ENCODE assay signal across 11 cellular contexts in genomic region chr3:53677406-53677805, GRCh38.
DNase-seq lines count a peak whose midpoint lies in the region; ATAC-seq, FAIRE-seq and TF ChIP-seq lines count a peak whose summit lies in the region.
"Had no signal": no experiment of that assay in that cellular context is flagged by ENCODE, and none has a peak within 500 bp of the region (broad histone marks: within the 10 kb centered on the region; RNA-seq: fewer than 3 reads in every experiment).

No MANE protein-coding gene starts in this region.

- CTCF ChIA-PET in A549 (lab: Yijun Ruan, JAX) (interaction anchor here (2.1 kb wide), 1 partner anchor 10 kb away, joined by 7 read pairs; no protein-coding TSS in a partner anchor), GM10248 (lab: Yijun Ruan, JAX) (interaction anchor here (0.9 to 1.3 kb wide), 2 partner anchors 10 to 12 kb away, joined by 3 to 6 read pairs; no protein-coding TSS in a partner anchor), SK-N-SH (lab: Yijun Ruan, JAX) (interaction anchor here (0.6 to 6.0 kb wide), 8 partner anchors 8 to 302 kb away, joined by 3 to 70 read pairs (median 5); no protein-coding TSS in a partner anchor), A673 (lab: Charles Lee) (no interaction called here)

- dilution Hi-C loops in keratinocyte (cut with MboI; ENCODE audit: extremely low pct_ligation_motif_present, low sequenced_read_pairs): no loop called here

- 36% methylated on average over 4 of the region's 4 CpGs for WGBS in A549 (ENCODE audit: missing lambda C conversion rate)
- WGBS in SK-N-SH (ENCODE audit: low lambda C conversion rate): 55% methylated on average over 4 of the region's 4 CpGs

- TF ChIP-seq EP300 in A549 (IDR thresholded peaks at IDR 0.05) (no peak), SK-N-SH (IDR thresholded peaks at IDR 0.05; ENCODE audit: borderline replicate concordance in 1 of 2, low read depth in 1 of 2, low read length in 1 of 2) (no peak)

- H3K27ac ChIP-seq in A549 (no peak overlapping the region), SK-N-SH (ENCODE audit: low read depth in 2 of 2, low read length in 1 of 2) (no peak overlapping the region), keratinocyte (ENCODE audit: control insufficient read depth, insufficient read depth, low read length) (no peak overlapping the region), A673 (ENCODE audit: low read depth, low read length, poor library complexity, severe bottlenecking) (no peak overlapping the region)
- H3K27ac ChIP-seq: skin epidermis had no signal

- POLR2A ChIA-PET in A549 (lab: Yijun Ruan, JAX) (no interaction called here), GM10248 (lab: Yijun Ruan, JAX) (no interaction called here), SK-N-SH (lab: Yijun Ruan, JAX) (no interaction called here), A673 (lab: Charles Lee; ENCODE audit: low non-redundant PET) (no interaction called here)

- peak; percentile 19; the same call in 2 of the 3 replicates for TF ChIP-seq CTCF in A549 (IDR thresholded peaks at IDR 0.05)
- TF ChIP-seq CTCF in GM10248 (IDR thresholded peaks at IDR 0.05; ENCODE audit: control extremely low read depth, extremely low read depth, low read depth, missing control alignments): peak; percentile 20
- peak; percentile 33; the same call in 1 of the 2 replicates for TF ChIP-seq CTCF in SK-N-SH (IDR thresholded peaks at IDR 0.05)
- TF ChIP-seq CTCF in keratinocyte (optimal IDR thresholded peaks at IDR 0.05 in 1 of 3, IDR thresholded peaks at IDR 0.05 in 1 of 3, conservative IDR thresholded peaks at IDR 0.05 in 1 of 3; ENCODE audit: extremely low read depth in 1 of 3, insufficient read depth in 2 of 3, low read length in 3 of 3): peak in 2 of 3 experiments; percentile 21 to 36
- no peak for TF ChIP-seq CTCF in A673 (conservative IDR thresholded peaks at IDR 0.05; ENCODE audit: low read depth, low read length)

- H3F3A ChIP-seq in SK-N-SH (replicated peaks; ENCODE audit: insufficient read depth): no peaks in the 10 kb centered on the region

- H3K79me2 ChIP-seq in SK-N-SH (ENCODE audit: insufficient read depth): no peaks in the 10 kb centered on the region
- no peaks in the 10 kb centered on the region for H3K79me2 ChIP-seq in keratinocyte (ENCODE audit: control insufficient read depth, insufficient read depth, low read length)

- H3K4me1 ChIP-seq in A549 (no peaks in the 10 kb centered on the region), SK-N-SH (ENCODE audit: control insufficient read depth in 1 of 2, insufficient read depth in 2 of 2, low read depth in 1 of 2, low read length in 1 of 2) (peaks cover 0 to 41% of the 10 kb centered on the region in 2 experiments; a peak in 2 of 4 replicates), keratinocyte (ENCODE audit: control insufficient read depth, extremely low read depth, insufficient read depth, low read length) (no peaks in the 10 kb centered on the region), A673 (ENCODE audit: insufficient read depth, low read length, poor library complexity, severe bottlenecking) (no peaks in the 10 kb centered on the region)

- H3K4me3 ChIP-seq in A549 (no peak overlapping the region), SK-N-SH (ENCODE audit: low read depth in 2 of 2, low read length in 1 of 2) (no peak overlapping the region), keratinocyte (ENCODE audit: control insufficient read depth in 2 of 3, extremely low read depth in 1 of 3, insufficient read depth in 2 of 3, low read depth in 1 of 3, low read length in 3 of 3) (no peak overlapping the region), A673 (ENCODE audit: low read depth, low read length, poor library complexity, severe bottlenecking) (no peak overlapping the region)
- H3K4me3 ChIP-seq: skin epidermis had no signal

- intact Hi-C loops in A673 (cut with micrococcal nuclease; ENCODE audit: unreplicated experiment): no loop called here

- no peak overlapping the region for H3K4me2 ChIP-seq in A549
- no peak overlapping the region for H3K4me2 ChIP-seq in SK-N-SH
- H3K4me2 ChIP-seq in keratinocyte (ENCODE audit: control insufficient read depth, extremely low read depth, insufficient read depth, low read depth, low read length): no peak overlapping the region

- no peak for TF ChIP-seq POLR2A in A549 (IDR thresholded peaks at IDR 0.05; ENCODE audit: low read length)

- no TSS peak for BruUV-seq in A673 (replicated peaks; lab: Mats Ljungman, UMichigan)

- DNase-seq in A549 (ENCODE audit: low read depth in 1 of 2, low spot score in 1 of 2) (no peak), GM10248 (ENCODE audit: extremely low spot score) (no peak), SK-N-SH (peak; percentile 40), keratinocyte (ENCODE audit: low read depth, low spot score) (no peak), KG1 (lab: John Stamatoyannopoulos, UW) (no peak), HuH-7 (ENCODE audit: low spot score) (no peak), A673 (ENCODE audit: low spot score) (no peak)
- no peak for DNase-seq in activated naive CD4-positive, alpha-beta T cell treated with Interleukin-2 at 50 U/mL for 16 hours
- DNase-seq: effector CD4-positive, alpha-beta T cell; islet precursor cell had no signal

- no peaks in the 10 kb centered on the region for H3K9me1 ChIP-seq in keratinocyte (ENCODE audit: control insufficient read depth, extremely low read depth, insufficient read depth, low read length)

- FAIRE-seq in A549 (lab: Jason Lieb, UNC) (no peak), keratinocyte (lab: Jason Lieb, UNC) (no peak)

- H3K27me3 ChIP-seq in SK-N-SH (ENCODE audit: insufficient read depth) (no peaks in the 10 kb centered on the region; the same call in 1 of the 2 replicates), keratinocyte (ENCODE audit: control insufficient read depth, extremely low read depth, insufficient read depth, low read length) (peaks cover 4% of the 10 kb centered on the region), A673 (replicated peaks; ENCODE audit: insufficient read depth, low read depth, low read length, poor library complexity) (no peaks in the 10 kb centered on the region)

- H3K9ac ChIP-seq in SK-N-SH: no peak overlapping the region
- H3K9ac ChIP-seq in keratinocyte (ENCODE audit: control insufficient read depth, extremely low read depth, insufficient read depth, low read length): no peak overlapping the region

- H4K20me1 ChIP-seq in SK-N-SH (ENCODE audit: insufficient read depth): no peaks in the 10 kb centered on the region
- no peaks in the 10 kb centered on the region for H4K20me1 ChIP-seq in keratinocyte (ENCODE audit: control insufficient read depth, extremely low read depth, insufficient read depth, low read length)

- no peaks in the 10 kb centered on the region for H3K9me2 ChIP-seq in SK-N-SH

- H3K36me3 ChIP-seq in SK-N-SH (replicated peaks in 1 of 2; ENCODE audit: control insufficient read depth in 1 of 2, insufficient read depth in 2 of 2, low read length in 1 of 2) (no peaks in the 10 kb centered on the region), keratinocyte (ENCODE audit: control insufficient read depth in 2 of 2, extremely low read depth in 1 of 2, insufficient read depth in 2 of 2, low read length in 2 of 2) (no peaks in the 10 kb centered on the region), A673 (ENCODE audit: insufficient read depth, low read length, poor library complexity, severe bottlenecking) (no peaks in the 10 kb centered on the region)

- ATAC-seq in A549: peak; percentile 62 to 66; a peak in 4 of 6 replicates

- H3K9me3 ChIP-seq in A549: no peaks in the 10 kb centered on the region
- H3K9me3 ChIP-seq in SK-N-SH: no peaks in the 10 kb centered on the region
- no peaks in the 10 kb centered on the region for H3K9me3 ChIP-seq in keratinocyte (ENCODE audit: control insufficient read depth, low read depth, low read length)
- H3K9me3 ChIP-seq in A673 (ENCODE audit: low read depth, low read length, poor library complexity, severe bottlenecking): no peaks in the 10 kb centered on the region

- H2AFZ ChIP-seq in SK-N-SH (ENCODE audit: low read depth): no peak overlapping the region
- H2AFZ ChIP-seq in keratinocyte (ENCODE audit: control insufficient read depth, low read length): no peak overlapping the region

- TF ChIP-seq RAD21 in A549 (conservative IDR thresholded peaks at IDR 0.05 in 1 of 2, IDR thresholded peaks at IDR 0.05 in 1 of 2): no peak
- TF ChIP-seq RAD21 in SK-N-SH (IDR thresholded peaks at IDR 0.05; ENCODE audit: low read length): peak; percentile 62

TF ChIP-seq in A549, 52 proteins besides CTCF, POLR2A, EP300 and RAD21 (continues in another document):
- 0 out of 3 replicates have a peak, but pooled peaks have one; percentile 19 for TF ChIP-seq SMC3 (IDR thresholded peaks at IDR 0.05)
- TF ChIP-seq HOXB5 (CRISPR knock-in tag; IDR thresholded peaks at IDR 0.05): no peak
- no peak for TF ChIP-seq PBX3 (IDR thresholded peaks at IDR 0.05)
- no peak for TF ChIP-seq RFX5 (IDR thresholded peaks at IDR 0.05)
- no peak for TF ChIP-seq ESRRA (IDR thresholded peaks at IDR 0.05; ENCODE audit: borderline replicate concordance, low read length)

TF ChIP-seq in SK-N-SH, 30 proteins besides CTCF, POLR2A, EP300 and RAD21:
- TF ChIP-seq GABPA (IDR thresholded peaks at IDR 0.05; ENCODE audit: low read depth) (no peak), SMC3 (IDR thresholded peaks at IDR 0.05; ENCODE audit: low read depth, low read length) (peak; percentile 49; the same call in 1 of the 2 replicates)

Comparison
In these comparisons a context has a peak if more than half of its experiments do, and no peak if none do; other contexts are left out.
1. Of the 12 proteins assayed by ChIP-seq in both A549 and SK-N-SH: peak only in A549: none; only in SK-N-SH: RAD21; in both: CTCF and SMC3; in neither: 9.